28 cellular contexts compared by ENCODE assay signal in genomic region chr12:110343921-110344555, GRCh38. TPM values are rescaled to one million over a fixed set of nuclear protein-coding genes. Genes with fewer than 3 reads are reported as not detected.
A peak's percentile ranks its signal among the peaks of the same experiment; 100 is the strongest.
DNase-seq lines count a peak whose midpoint lies in the region; ATAC-seq and TF ChIP-seq lines count a peak whose summit lies in the region.
"Had no signal": no experiment of that assay in that cellular context is flagged by ENCODE, and none has a peak within 500 bp of the region (broad histone marks: within the 10 kb centered on the region; RNA-seq: fewer than 3 reads in every experiment).

No MANE protein-coding gene starts in this region.

- CTCF ChIA-PET in RWPE1 (lab: Yijun Ruan, JAX), result interaction anchor here (0.5 kb wide), 1 partner anchor 122 kb away, joined by 4 read pairs; no protein-coding TSS in a partner anchor

- no peak overlapping the region for H3K9ac ChIP-seq in H9 (ENCODE audit: extremely low read depth, insufficient read length, low read length)

- POLR2A ChIA-PET in RWPE1 (lab: Yijun Ruan, JAX; ENCODE audit: low non-redundant PET), result no interaction called here

- H3K27ac ChIP-seq in RWPE1 (peak overlapping the region; percentile 62), esophagus (ENCODE audit: low read depth in 2 of 2, low read length in 1 of 2) (peak overlapping the region; percentile 87 to 94), skin epidermis (peak overlapping the region in 19 of 21 experiments; percentile 46 to 82 (median 76)), ovary (no peak overlapping the region), H9 (ENCODE audit: insufficient read length, low read depth, low read length) (no peak overlapping the region)
- H3K27ac ChIP-seq: right atrium auricular region, testis had no signal

- peaks cover 3 to 30% of the 10 kb centered on the region in 2 donors for H3K4me1 ChIP-seq in esophagus (ENCODE audit: control insufficient read depth in 2 of 2, insufficient read depth in 2 of 2, low read length in 1 of 2)
- H3K4me1 ChIP-seq in ovary (ENCODE audit: insufficient read depth), result no peaks in the 10 kb centered on the region
- H3K4me1 ChIP-seq in H9 (ENCODE audit: insufficient read depth, low read length), result no peaks in the 10 kb centered on the region

- H3K9me3 Mint-ChIP-seq in activated naive CD4-positive, alpha-beta T cell treated with anti-CD3 and anti-CD28 coated beads, Interleukin-2, amount 50 U/mL, for 72 hours, result no peaks in the 10 kb centered on the region
- H3K9me3 Mint-ChIP-seq in H9, result no peaks in the 10 kb centered on the region
- no peaks in the 10 kb centered on the region for H3K9me3 Mint-ChIP-seq in activated T-cell treated with anti-CD3 and anti-CD28 coated beads, Interleukin-2, amount 50 U/mL, for 72 hours
- H3K9me3 Mint-ChIP-seq: activated B cell treated with CpG ODN at 0.5 μM for 24 hours; CD4-positive, CD25-positive, alpha-beta regulatory T cell; HFFc6; naive thymus-derived CD4-positive, alpha-beta T cell; stimulated activated naive B cell treated with anti-CD40 and anti-IgM and Interleukin-4, amounts not matched to agents 10 μg/mL and 1 μg/mL and 100 μg/mL, for 72 hours had no signal

- no peak overlapping the region for H3T11ph ChIP-seq in H9 (ENCODE audit: low read length)

- H3K4me3 ChIP-seq in esophagus (ENCODE audit: low read depth in 1 of 2, low read length in 2 of 2) (no peak overlapping the region), skin epidermis (no peak overlapping the region), ovary (no peak overlapping the region)
- H3K4me3 ChIP-seq: heart left ventricle, right atrium auricular region, testis had no signal

- H2AFZ ChIP-seq in H9 (ENCODE audit: low read length), result no peak overlapping the region

- H3K27me3 ChIP-seq in esophagus (ENCODE audit: control insufficient read depth in 1 of 2, insufficient read depth in 2 of 2, low read length in 2 of 2) (no peaks in the 10 kb centered on the region), ovary (no peaks in the 10 kb centered on the region), H9 (ENCODE audit: insufficient read depth, low read length) (no peaks in the 10 kb centered on the region)
- H3K27me3 ChIP-seq: heart left ventricle, right atrium auricular region, testis had no signal

- no peaks in the 10 kb centered on the region for H4K20me1 ChIP-seq in H9 (ENCODE audit: control insufficient read depth, insufficient read depth, insufficient read length)

- H2BK20ac ChIP-seq in H9 (ENCODE audit: low read depth, low read length, poor library complexity, severe bottlenecking), result no peak overlapping the region

- H3K4me3 Mint-ChIP-seq in H9, result no peak overlapping the region
- H3K4me3 Mint-ChIP-seq in activated T-cell treated with anti-CD3 and anti-CD28 coated beads, Interleukin-2, amount 50 U/mL, for 72 hours, result no peak overlapping the region
- H3K4me3 Mint-ChIP-seq: activated B cell treated with CpG ODN at 0.5 μM for 24 hours; CD4-positive, CD25-positive, alpha-beta regulatory T cell; HFFc6; naive thymus-derived CD4-positive, alpha-beta T cell; stimulated activated naive B cell treated with anti-CD40 and anti-IgM and Interleukin-4, amounts not matched to agents 10 μg/mL and 1 μg/mL and 100 μg/mL, for 72 hours had no signal

- no peak overlapping the region for H2BK5ac ChIP-seq in H9 (ENCODE audit: insufficient read length, low read length)

- H3K79me2 ChIP-seq in H9 (ENCODE audit: insufficient read depth, low read length), result no peaks in the 10 kb centered on the region

- peaks cover 3% of the 10 kb centered on the region for H3K23me2 ChIP-seq in H9 (ENCODE audit: insufficient read length, low read depth, low read length, poor library complexity, severe bottlenecking)

- H3K36me3 Mint-ChIP-seq in activated naive CD4-positive, alpha-beta T cell treated with anti-CD3 and anti-CD28 coated beads, Interleukin-2, amount 50 U/mL, for 72 hours, result peaks cover 9 to 22% of the 10 kb centered on the region in 2 donors
- H3K36me3 Mint-ChIP-seq in H9 (ENCODE audit: insufficient read depth in 1 of 3, low read depth in 3 of 3), result peaks cover 78 to 98% (median 96%) of the 10 kb centered on the region in 3 experiments; a peak in 6 of 7 replicates
- H3K36me3 Mint-ChIP-seq in activated T-cell treated with anti-CD3 and anti-CD28 coated beads, Interleukin-2, amount 50 U/mL, for 72 hours (ENCODE audit: insufficient read depth in 2 of 2), result peaks cover 18 to 54% of the 10 kb centered on the region in 2 donors

- TF ChIP-seq CTCF in RWPE1 (conservative IDR thresholded peaks at IDR 0.05; ENCODE audit: low read depth) (no peak), ovary (IDR thresholded peaks at IDR 0.05) (no peak), H9 (conservative IDR thresholded peaks at IDR 0.05) (no peak)

- H3K9me3 ChIP-seq in esophagus (ENCODE audit: control insufficient read depth in 2 of 2, insufficient read depth in 1 of 2, low read depth in 1 of 2, low read length in 1 of 2) (peaks cover 0 to 3% of the 10 kb centered on the region in 2 donors), ovary (no peaks in the 10 kb centered on the region), H9 (ENCODE audit: control insufficient read depth, low read depth, low read length) (no peaks in the 10 kb centered on the region)
- H3K9me3 ChIP-seq: heart left ventricle, right atrium auricular region, testis had no signal

- no peak overlapping the region for H2BK12ac ChIP-seq in H9 (ENCODE audit: insufficient read length, low read depth, low read length)

- WGBS in esophagus, 2 donors, result 74 to 77% methylated on average over 7 of the region's 7 CpGs
- 85 to 88% (median 87%) methylated on average over 7 of the region's 7 CpGs for WGBS in ovary, 3 donors
- no CpG with 5 or more reads among the region's 7 CpGs for WGBS in H9 (ENCODE audit: extremely low coverage, insufficient read length, low lambda C conversion rate)

- no peaks in the 10 kb centered on the region for H3K27me3 Mint-ChIP-seq in H9 (ENCODE audit: low read depth)
- H3K27me3 Mint-ChIP-seq in activated T-cell treated with anti-CD3 and anti-CD28 coated beads, Interleukin-2, amount 50 U/mL, for 72 hours (ENCODE audit: low read depth), result no peaks in the 10 kb centered on the region
- H3K27me3 Mint-ChIP-seq: activated B cell treated with CpG ODN at 0.5 μM for 24 hours; CD4-positive, CD25-positive, alpha-beta regulatory T cell; naive thymus-derived CD4-positive, alpha-beta T cell; stimulated activated naive B cell treated with anti-CD40 and anti-IgM and Interleukin-4, amounts not matched to agents 10 μg/mL and 1 μg/mL and 100 μg/mL, for 72 hours had no signal

- H3K79me1 ChIP-seq in H9 (ENCODE audit: insufficient read depth, low read depth, low read length, poor library complexity, severe bottlenecking), result no peaks in the 10 kb centered on the region

- no peak overlapping the region for H4K8ac ChIP-seq in H9 (replicated peaks; ENCODE audit: insufficient read length, low read depth, low read length)

- H3K4ac ChIP-seq in H9 (ENCODE audit: low read depth, low read length), result no peak overlapping the region

- H3K27ac Mint-ChIP-seq in activated naive CD4-positive, alpha-beta T cell treated with anti-CD3 and anti-CD28 coated beads, Interleukin-2, amount 50 U/mL, for 72 hours, result peak overlapping the region; percentile 35 to 72
- H3K27ac Mint-ChIP-seq in H9, result no peak overlapping the region
- no peak overlapping the region for H3K27ac Mint-ChIP-seq in activated T-cell treated with anti-CD3 and anti-CD28 coated beads, Interleukin-2, amount 50 U/mL, for 72 hours
- H3K27ac Mint-ChIP-seq: activated B cell treated with CpG ODN at 0.5 μM for 24 hours; HFFc6; stimulated activated naive B cell treated with anti-CD40 and anti-IgM and Interleukin-4, amounts not matched to agents 10 μg/mL and 1 μg/mL and 100 μg/mL, for 72 hours had no signal

- no peak overlapping the region for H4K5ac ChIP-seq in H9 (ENCODE audit: insufficient read length, low read depth, low read length)

- intact Hi-C loops in ovary (cut with DNase I), result no loop called here

- H2BK120ac ChIP-seq in H9 (ENCODE audit: low read depth, low read length, poor library complexity, severe bottlenecking), result no peak overlapping the region

- H3K4me1 Mint-ChIP-seq in H9, result no peaks in the 10 kb centered on the region
- peaks cover 25% of the 10 kb centered on the region for H3K4me1 Mint-ChIP-seq in activated T-cell treated with anti-CD3 and anti-CD28 coated beads, Interleukin-2, amount 50 U/mL, for 72 hours (ENCODE audit: low read depth)

- no peak overlapping the region for H3K14ac ChIP-seq in H9 (ENCODE audit: insufficient read depth, low read length)

- H3K56ac ChIP-seq in H9 (ENCODE audit: insufficient read length, low read depth, low read length), result no peak overlapping the region

- no peak overlapping the region for H3K4me2 ChIP-seq in H9 (ENCODE audit: insufficient read depth, insufficient read length, low read length)

- no peak overlapping the region for H2AK5ac ChIP-seq in H9 (ENCODE audit: insufficient read length, low read length)

- TF ChIP-seq POLR2A in ovary (IDR thresholded peaks at IDR 0.05), result no peak

- TF ChIP-seq EP300 in ovary (IDR thresholded peaks at IDR 0.05), result no peak

- no peak for ATAC-seq in activated naive CD4-positive, alpha-beta T cell treated with anti-CD3 and anti-CD28 coated beads, Interleukin-2, amount 50 U/mL, for 72 hours
- ATAC-seq in activated T-cell treated with anti-CD3 and anti-CD28 coated beads, Interleukin-2, amount 50 U/mL, for 72 hours (replicated peaks in 1 of 2), result no peak
- ATAC-seq: naive thymus-derived CD4-positive, alpha-beta T cell; SK-N-SH treated with all-trans-retinoic acid at 6 μM for 48 hours; stimulated activated naive B cell treated with anti-CD40 and anti-IgM and Interleukin-4, amounts not matched to agents 10 μg/mL and 1 μg/mL and 100 μg/mL, for 72 hours had no signal

- H4K91ac ChIP-seq in H9 (ENCODE audit: insufficient read length, low read depth, low read length), result no peak overlapping the region

- H3K23ac ChIP-seq in H9 (ENCODE audit: insufficient read length, low read depth, low read length), result no peak overlapping the region

- no peak overlapping the region for H2BK15ac ChIP-seq in H9 (ENCODE audit: low read depth, low read length)

- H3K36me3 ChIP-seq in esophagus (ENCODE audit: control insufficient read depth in 2 of 2, insufficient read depth in 2 of 2, low read length in 1 of 2) (peaks cover 24 to 48% of the 10 kb centered on the region in 2 donors), ovary (no peaks in the 10 kb centered on the region)

- no peak overlapping the region for H3K18ac ChIP-seq in H9 (ENCODE audit: insufficient read length, low read depth, low read length)

- DNase-seq in activated naive CD4-positive, alpha-beta T cell treated with anti-CD3 and anti-CD28 coated beads, Interleukin-2, amount 50 U/mL, for 72 hours (ENCODE audit: low spot score in 2 of 2), result no peak
- DNase-seq in activated naive CD4-positive, alpha-beta T cell treated with anti-CD3 and anti-CD28 coated beads, Interleukin-2, amount 50 U/mL, for 16 hours, result no peak
- DNase-seq in RWPE1 (ENCODE audit: low spot score) (no peak), ovary (no peak), H9 (no peak)
- no peak for DNase-seq in activated T-cell treated with anti-CD3 and anti-CD28 coated beads, Interleukin-2, amount 50 U/mL, for 72 hours
- DNase-seq: activated B cell treated with CpG ODN at 0.5 μM for 24 hours; activated CD4-positive, alpha-beta T cell treated with anti-CD3 and anti-CD28 coated beads, Interleukin-2, amount 50 U/mL, for 48 hours; activated gamma-delta T cell treated with Interleukin-2 at 50 U/mL for 16 hours; activated T-cell treated with anti-CD3 and anti-CD28 coated beads for 4 hours; CD4-positive, CD25-positive, alpha-beta regulatory T cell; cortex of kidney; DMS 273 treated with DMSO at 0.1 percent for 48 hours; heart left ventricle; HFFc6; mesendoderm; naive thymus-derived CD4-positive, alpha-beta T cell; NCI-H1105 treated with DMSO at 0.1 percent for 48 hours; NCI-H2029; NCI-H69; stimulated activated CD4-positive, alpha-beta T cell treated with anti-CD3 and anti-CD28 coated beads, Interleukin-12 subunit alpha, Interleukin-12 subunit beta, amount 100 ng/mL, for 4 hours; stimulated activated CD4-positive, alpha-beta T cell treated with anti-CD3 and anti-CD28 coated beads, Interleukin-4, amount 100 ng/mL, for 24 hours; stimulated activated naive B cell treated with anti-CD40 and anti-IgM and Interleukin-4, amounts not matched to agents 10 μg/mL and 1 μg/mL and 100 μg/mL, for 72 hours; testis had no signal

RNA-seq across cellular contexts. Expression of gene ANAPC7, which starts 59.5 kb away (rescaled TPM):
- total RNA-seq in activated naive CD4-positive, alpha-beta T cell treated with anti-CD3 and anti-CD28 coated beads, Interleukin-2, amount 50 U/mL, for 72 hours, result 10 to 100 TPM; 63.1 to 64.8 TPM
- polyA plus RNA-seq in esophagus, result 10 to 100 TPM; 49.6 to 75.8 TPM
- total RNA-seq in ovary, result 10 to 100 TPM; 24.9 to 65.0 (median 41.7) TPM
- 10 to 100 TPM; 23.6 to 66.7 TPM for polyA plus RNA-seq in ovary
- 87.7 and 91.1 TPM in 2 replicates for total RNA-seq in H9 (2021)
- 10 to 100 TPM; 49.1 to 61.1 TPM for total RNA-seq in activated T-cell treated with anti-CD3 and anti-CD28 coated beads, Interleukin-2, amount 50 U/mL, for 72 hours

Comparison
In these comparisons a context has a peak if more than half of its experiments do, and no peak if none do; other contexts are left out.
1. H3K27ac Mint-ChIP-seq: peak in activated naive CD4-positive, alpha-beta T cell treated with anti-CD3 and anti-CD28 coated beads, Interleukin-2, amount 50 U/mL, for 72 hours (2 of 2); none in H9 (0 of 3) and activated T-cell treated with anti-CD3 and anti-CD28 coated beads, Interleukin-2, amount 50 U/mL, for 72 hours (single experiment).
2. H3K27ac ChIP-seq: peak in RWPE1 (single experiment), esophagus (2 of 2) and skin epidermis (19 of 21); none in ovary (0 of 2) and H9 (single experiment).